In the genomic region with DNA sequence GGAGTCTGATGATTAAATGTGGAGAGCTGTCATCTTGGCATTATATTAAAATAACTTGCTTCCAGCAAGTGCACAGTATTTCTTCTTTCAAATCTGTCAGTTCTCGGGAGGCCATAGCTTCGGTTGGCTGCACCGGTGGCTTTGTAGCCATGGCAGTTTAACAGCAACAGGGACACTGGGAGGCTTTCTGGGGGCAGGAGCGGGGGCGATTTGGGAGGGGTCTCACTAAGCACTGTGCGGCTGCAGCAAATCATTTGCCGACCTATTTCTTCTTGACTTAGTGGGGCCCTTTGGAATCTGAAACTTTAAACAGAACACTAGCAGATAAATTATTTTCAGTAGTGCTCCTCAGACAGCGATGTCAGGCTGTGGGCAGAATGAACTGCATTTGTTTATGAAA, we compare ENCODE assay signal across 1 cellular context.
TF ChIP-seq lines count a peak whose summit lies in the region.

No MANE protein-coding gene starts in this region.

TF ChIP-seq in HepG2, 621 proteins besides CTCF, POLR2A, EP300 and RAD21 (continued from another document):
- TF ChIP-seq KDM4B (CRISPR knock-in tag; IDR thresholded peaks at IDR 0.05): no peak
- TF ChIP-seq, protein P1, sequence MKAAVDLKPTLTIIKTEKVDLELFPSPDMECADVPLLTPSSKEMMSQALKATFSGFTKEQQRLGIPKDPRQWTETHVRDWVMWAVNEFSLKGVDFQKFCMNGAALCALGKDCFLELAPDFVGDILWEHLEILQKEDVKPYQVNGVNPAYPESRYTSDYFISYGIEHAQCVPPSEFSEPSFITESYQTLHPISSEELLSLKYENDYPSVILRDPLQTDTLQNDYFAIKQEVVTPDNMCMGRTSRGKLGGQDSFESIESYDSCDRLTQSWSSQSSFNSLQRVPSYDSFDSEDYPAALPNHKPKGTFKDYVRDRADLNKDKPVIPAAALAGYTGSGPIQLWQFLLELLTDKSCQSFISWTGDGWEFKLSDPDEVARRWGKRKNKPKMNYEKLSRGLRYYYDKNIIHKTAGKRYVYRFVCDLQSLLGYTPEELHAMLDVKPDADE (CRISPR knock-in tag; IDR thresholded peaks at IDR 0.05): no peak
- TF ChIP-seq ZNF567 (CRISPR knock-in tag; IDR thresholded peaks at IDR 0.05; ENCODE audit: borderline replicate concordance): no peak
- no peak for TF ChIP-seq ZNF781 (CRISPR knock-in tag; IDR thresholded peaks at IDR 0.05; ENCODE audit: borderline replicate concordance, not compliant biosample characterization)
- TF ChIP-seq MAFF (IDR thresholded peaks at IDR 0.05; ENCODE audit: low read depth, low read length): no peak
